ENCODE assay signal across 2 cellular contexts in the genomic region with DNA sequence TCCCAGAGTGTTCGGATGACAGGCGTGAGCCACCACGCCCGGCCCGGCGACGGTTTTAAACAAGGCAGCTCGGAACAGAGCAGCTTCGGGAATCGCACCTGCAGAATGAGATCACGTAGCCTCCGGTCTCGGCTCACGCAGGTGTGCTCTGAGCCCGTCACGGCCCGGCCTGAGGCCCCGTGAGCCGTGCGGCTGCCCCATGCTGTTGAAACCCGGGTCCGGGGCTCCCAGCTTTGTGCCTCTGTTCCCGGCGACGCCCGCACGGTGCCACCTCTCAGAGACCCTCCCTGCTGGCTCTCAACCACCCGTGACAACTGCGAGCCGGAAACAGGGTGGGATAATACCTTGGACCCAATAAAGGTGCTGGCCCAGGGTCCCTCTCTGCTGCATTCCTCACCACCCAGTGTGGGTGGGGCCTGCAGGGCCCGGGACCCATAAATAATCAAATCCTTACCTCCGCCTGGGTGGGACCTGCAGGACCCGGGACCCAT.
TF ChIP-seq lines count a peak whose summit lies in the region.

No MANE protein-coding gene starts in this region.

TF ChIP-seq in WTC11, 78 proteins besides CTCF, POLR2A, EP300 and RAD21:
- no peak for TF ChIP-seq ZNF423 (CRISPR knock-in tag; IDR thresholded peaks at IDR 0.05)
- no peak for TF ChIP-seq CDX4 (CRISPR knock-in tag; IDR thresholded peaks at IDR 0.05; ENCODE audit: borderline replicate concordance)
- TF ChIP-seq, protein P1, sequence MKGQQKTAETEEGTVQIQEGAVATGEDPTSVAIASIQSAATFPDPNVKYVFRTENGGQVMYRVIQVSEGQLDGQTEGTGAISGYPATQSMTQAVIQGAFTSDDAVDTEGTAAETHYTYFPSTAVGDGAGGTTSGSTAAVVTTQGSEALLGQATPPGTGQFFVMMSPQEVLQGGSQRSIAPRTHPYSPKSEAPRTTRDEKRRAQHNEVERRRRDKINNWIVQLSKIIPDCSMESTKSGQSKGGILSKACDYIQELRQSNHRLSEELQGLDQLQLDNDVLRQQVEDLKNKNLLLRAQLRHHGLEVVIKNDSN (CRISPR knock-in tag; IDR thresholded peaks at IDR 0.05): no peak

TF ChIP-seq in HepG2, 621 proteins besides CTCF, POLR2A, EP300 and RAD21:
- TF ChIP-seq, protein P2, sequence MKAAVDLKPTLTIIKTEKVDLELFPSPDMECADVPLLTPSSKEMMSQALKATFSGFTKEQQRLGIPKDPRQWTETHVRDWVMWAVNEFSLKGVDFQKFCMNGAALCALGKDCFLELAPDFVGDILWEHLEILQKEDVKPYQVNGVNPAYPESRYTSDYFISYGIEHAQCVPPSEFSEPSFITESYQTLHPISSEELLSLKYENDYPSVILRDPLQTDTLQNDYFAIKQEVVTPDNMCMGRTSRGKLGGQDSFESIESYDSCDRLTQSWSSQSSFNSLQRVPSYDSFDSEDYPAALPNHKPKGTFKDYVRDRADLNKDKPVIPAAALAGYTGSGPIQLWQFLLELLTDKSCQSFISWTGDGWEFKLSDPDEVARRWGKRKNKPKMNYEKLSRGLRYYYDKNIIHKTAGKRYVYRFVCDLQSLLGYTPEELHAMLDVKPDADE (CRISPR knock-in tag; IDR thresholded peaks at IDR 0.05): no peak
- TF ChIP-seq ZBTB34 (CRISPR knock-in tag; IDR thresholded peaks at IDR 0.05) (no peak), SKI (IDR thresholded peaks at IDR 0.05; ENCODE audit: partially characterized antibody) (no peak), ZFP36L1 (CRISPR knock-in tag; IDR thresholded peaks at IDR 0.05) (no peak), ZNF350 (CRISPR knock-in tag; IDR thresholded peaks at IDR 0.05; ENCODE audit: borderline replicate concordance, low read depth) (no peak), AGO1 (IDR thresholded peaks at IDR 0.05; ENCODE audit: low read depth, low read length, poor library complexity, severe bottlenecking) (no peak), SSRP1 (CRISPR knock-in tag; IDR thresholded peaks at IDR 0.05) (no peak), JUND (CRISPR knock-in tag; IDR thresholded peaks at IDR 0.05) (no peak), ZNF33A (CRISPR knock-in tag; IDR thresholded peaks at IDR 0.05; ENCODE audit: borderline replicate concordance) (no peak), AGO2 (optimal IDR thresholded peaks at IDR 0.05; ENCODE audit: low read depth, low read length) (peak; percentile 19), RBFOX2 (IDR thresholded peaks at IDR 0.05; ENCODE audit: low read depth, low read length) (0 out of 2 replicates have a peak, but pooled peaks have one; percentile 32), ZNF691 (CRISPR knock-in tag; IDR thresholded peaks at IDR 0.05; ENCODE audit: borderline replicate concordance, low read depth) (no peak)
- TF ChIP-seq, protein P3, sequence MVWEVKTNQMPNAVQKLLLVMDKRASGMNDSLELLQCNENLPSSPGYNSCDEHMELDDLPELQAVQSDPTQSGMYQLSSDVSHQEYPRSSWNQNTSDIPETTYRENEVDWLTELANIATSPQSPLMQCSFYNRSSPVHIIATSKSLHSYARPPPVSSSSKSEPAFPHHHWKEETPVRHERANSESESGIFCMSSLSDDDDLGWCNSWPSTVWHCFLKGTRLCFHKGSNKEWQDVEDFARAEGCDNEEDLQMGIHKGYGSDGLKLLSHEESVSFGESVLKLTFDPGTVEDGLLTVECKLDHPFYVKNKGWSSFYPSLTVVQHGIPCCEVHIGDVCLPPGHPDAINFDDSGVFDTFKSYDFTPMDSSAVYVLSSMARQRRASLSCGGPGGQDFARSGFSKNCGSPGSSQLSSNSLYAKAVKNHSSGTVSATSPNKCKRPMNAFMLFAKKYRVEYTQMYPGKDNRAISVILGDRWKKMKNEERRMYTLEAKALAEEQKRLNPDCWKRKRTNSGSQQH (CRISPR knock-in tag; IDR thresholded peaks at IDR 0.05; ENCODE audit: low read depth): no peak
